ENCODE assay signal across 28 cellular contexts in genomic region chr2:16214861-16215260, GRCh38.
"Had no signal": no experiment of that assay in that cellular context is flagged by ENCODE, and none has a peak within 500 bp of the region (broad histone marks: within the 10 kb centered on the region; RNA-seq: fewer than 3 reads in every experiment).

No MANE protein-coding gene starts in this region.

- H3K27ac ChIP-seq: stomach, suprapubic skin, testis, thoracic aorta, thyroid gland, tibial artery, transverse colon, upper lobe of left lung, upper lobe of right lung, uterus, vagina had no signal

- H3K9me3 ChIP-seq: stomach, suprapubic skin, testis, thoracic aorta, thyroid gland, tibial artery, tibial nerve, transverse colon, upper lobe of left lung, upper lobe of right lung, uterus, vagina had no signal

- H3K4me3 ChIP-seq: stomach, suprapubic skin, testis, thoracic aorta, thyroid gland, tibial artery, tibial nerve, transverse colon, upper lobe of left lung, upper lobe of right lung, uterus, vagina had no signal

- H3K36me3 ChIP-seq: stomach, suprapubic skin, thoracic aorta, thyroid gland, tibial artery, tibial nerve, transverse colon, upper lobe of left lung, upper lobe of right lung, uterus, vagina had no signal

- H3K4me1 ChIP-seq: stomach, suprapubic skin, testis, thyroid gland, tibial artery, transverse colon, upper lobe of left lung, upper lobe of right lung, uterus, vagina had no signal

- H3K9me3 Mint-ChIP-seq: stimulated activated naive CD8-positive, alpha-beta T cell treated with anti-CD3 and anti-CD28 coated beads, Interleukin-15, amount 100 ng/mL, for 72 hours; stimulated activated naive CD8-positive, alpha-beta T cell treated with anti-CD3 and anti-CD28 coated beads, Interleukin-15, Interleukin-2, amounts not matched to agents 100 ng/mL and 50 ng/mL, for 24 hours; type B pancreatic cell had no signal

- H3K27me3 ChIP-seq: stomach, suprapubic skin, testis, thyroid gland, tibial artery, tibial nerve, transverse colon, upper lobe of left lung, upper lobe of right lung, uterus, vagina had no signal

- H3K4me1 Mint-ChIP-seq: stimulated activated effector memory CD8-positive, alpha-beta T cell treated with anti-CD3 and anti-CD28 coated beads, Interleukin-12 subunit alpha, Interleukin-12 subunit beta, amount 100 ng/mL, for 72 hours; stimulated activated memory B cell treated with anti-CD40 and anti-IgM and Interleukin-4, amounts not matched to agents 10 μg/mL and 1 μg/mL and 100 μg/mL, for 72 hours; stimulated activated naive B cell treated with anti-CD40 and anti-IgM and Interleukin-4, amounts not matched to agents 10 μg/mL and 1 μg/mL and 100 μg/mL, for 72 hours; stimulated activated naive CD8-positive, alpha-beta T cell treated with anti-CD3 and anti-CD28 coated beads, Interleukin-15, amount 100 ng/mL, for 72 hours had no signal

- H3K36me3 Mint-ChIP-seq: stimulated activated effector memory CD8-positive, alpha-beta T cell treated with anti-CD3 and anti-CD28 coated beads, Interleukin-12 subunit alpha, Interleukin-12 subunit beta, amount 100 ng/mL, for 72 hours; stimulated activated memory B cell treated with anti-CD40 and anti-IgM and Interleukin-4, amounts not matched to agents 10 μg/mL and 1 μg/mL and 100 μg/mL, for 72 hours; stimulated activated naive B cell treated with anti-CD40 and anti-IgM and Interleukin-4, amounts not matched to agents 10 μg/mL and 1 μg/mL and 100 μg/mL, for 72 hours; type B pancreatic cell had no signal

- H3K4me3 Mint-ChIP-seq: stimulated activated effector memory CD8-positive, alpha-beta T cell treated with anti-CD3 and anti-CD28 coated beads, Interleukin-12 subunit alpha, Interleukin-12 subunit beta, amount 100 ng/mL, for 72 hours; stimulated activated memory B cell treated with anti-CD40 and anti-IgM and Interleukin-4, amounts not matched to agents 10 μg/mL and 1 μg/mL and 100 μg/mL, for 72 hours; stimulated activated naive B cell treated with anti-CD40 and anti-IgM and Interleukin-4, amounts not matched to agents 10 μg/mL and 1 μg/mL and 100 μg/mL, for 72 hours; stimulated activated naive CD8-positive, alpha-beta T cell treated with anti-CD3 and anti-CD28 coated beads, Interleukin-15, amount 100 ng/mL, for 72 hours; stimulated activated naive CD8-positive, alpha-beta T cell treated with anti-CD3 and anti-CD28 coated beads, Interleukin-15, Interleukin-2, amounts not matched to agents 100 ng/mL and 50 ng/mL, for 24 hours; type B pancreatic cell had no signal

- FAIRE-seq: urothelium cell line had no signal

- H3K27me3 Mint-ChIP-seq: type B pancreatic cell had no signal

- H3K27ac Mint-ChIP-seq: stimulated activated effector memory CD8-positive, alpha-beta T cell treated with anti-CD3 and anti-CD28 coated beads, Interleukin-12 subunit alpha, Interleukin-12 subunit beta, amount 100 ng/mL, for 72 hours; stimulated activated memory B cell treated with anti-CD40 and anti-IgM and Interleukin-4, amounts not matched to agents 10 μg/mL and 1 μg/mL and 100 μg/mL, for 72 hours; stimulated activated naive B cell treated with anti-CD40 and anti-IgM and Interleukin-4, amounts not matched to agents 10 μg/mL and 1 μg/mL and 100 μg/mL, for 72 hours; stimulated activated naive CD8-positive, alpha-beta T cell treated with anti-CD3 and anti-CD28 coated beads, Interleukin-15, amount 100 ng/mL, for 72 hours; stimulated activated naive CD8-positive, alpha-beta T cell treated with anti-CD3 and anti-CD28 coated beads, Interleukin-15, Interleukin-2, amounts not matched to agents 100 ng/mL and 50 ng/mL, for 24 hours; type B pancreatic cell had no signal

- DNase-seq: stimulated activated CD4-positive, alpha-beta T cell treated with anti-CD3 and anti-CD28 coated beads, Interleukin-2, amount 100 ng/mL, for 48 hours; stimulated activated CD4-positive, alpha-beta T cell treated with anti-CD3 and anti-CD28 coated beads, Interleukin-4, amount 100 ng/mL, for 1 hour; stimulated activated CD4-positive, alpha-beta T cell treated with anti-CD3 and anti-CD28 coated beads, Interleukin-4, amount 100 ng/mL, for 24 hours; stimulated activated CD4-positive, alpha-beta T cell treated with anti-CD3 and anti-CD28 coated beads, Interleukin-4, amount 100 ng/mL, for 4 hours; stimulated activated CD8-positive, alpha-beta memory T cell treated with anti-CD3 and anti-CD28 coated beads, Interleukin-4, amount 100 ng/mL, for 48 hours; stimulated activated naive B cell treated with anti-CD40 and anti-IgM and Interleukin-4, amounts not matched to agents 10 μg/mL and 1 μg/mL and 100 μg/mL, for 72 hours; stimulated activated naive CD4-positive, alpha-beta T cell; stimulated activated naive CD4-positive, alpha-beta T cell treated with Interleukin-2 at 50 U/mL for 16 hours; stimulated activated naive CD8-positive, alpha-beta T cell treated with anti-CD3 and anti-CD28 coated beads, Interleukin-15, amount 100 ng/mL, for 72 hours; stimulated activated naive CD8-positive, alpha-beta T cell treated with anti-CD3 and anti-CD28 coated beads, Interleukin-15, Interleukin-2, amounts not matched to agents 100 U/mL and 50 U/mL, for 24 hours; stomach; substantia nigra; testis; thyroid gland; tibial artery; transverse colon; upper lobe of left lung; upper lobe of right lung; uterus had no signal

- ATAC-seq: stimulated activated effector memory CD8-positive, alpha-beta T cell treated with anti-CD3 and anti-CD28 coated beads, Interleukin-12 subunit alpha, Interleukin-12 subunit beta, amount 100 ng/mL, for 72 hours; stimulated activated memory B cell treated with anti-CD40 and anti-IgM and Interleukin-4, amounts not matched to agents 10 μg/mL and 1 μg/mL and 100 μg/mL, for 72 hours; stimulated activated naive B cell treated with anti-CD40 and anti-IgM and Interleukin-4, amounts not matched to agents 10 μg/mL and 1 μg/mL and 100 μg/mL, for 72 hours; stimulated activated naive CD8-positive, alpha-beta T cell treated with anti-CD3 and anti-CD28 coated beads, Interleukin-15, amount 100 ng/mL, for 72 hours; stimulated activated naive CD8-positive, alpha-beta T cell treated with anti-CD3 and anti-CD28 coated beads, Interleukin-15, Interleukin-2, amounts not matched to agents 100 U/mL and 50 U/mL, for 24 hours; upper lobe of right lung had no signal
